8 cellular contexts compared by ENCODE assay signal in the genomic region with DNA sequence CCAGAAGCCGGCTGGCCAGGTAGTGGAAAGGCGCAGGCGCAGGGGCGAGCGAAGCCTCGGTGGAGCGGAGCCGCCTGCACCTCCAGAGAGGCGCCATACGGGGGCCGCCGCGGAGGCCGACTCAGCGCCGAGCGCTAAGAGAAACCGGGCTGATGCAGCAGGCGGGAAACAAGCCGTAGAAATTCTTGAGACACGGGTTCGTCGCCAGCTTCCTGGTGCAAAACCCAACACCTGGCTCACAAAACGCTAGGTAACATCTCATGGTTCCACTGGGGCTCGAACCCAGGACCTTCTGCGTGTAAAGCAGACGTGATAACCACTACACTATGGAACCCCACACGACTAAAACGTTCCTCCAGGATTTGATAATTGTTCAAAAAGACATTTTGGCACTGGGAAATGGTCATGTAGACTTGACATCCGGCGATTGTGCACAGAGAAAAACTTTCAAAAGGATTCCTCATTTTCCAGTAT. TPM values are rescaled to one million over a fixed set of nuclear protein-coding genes. Genes with fewer than 3 reads are reported as not detected.
DNase-seq lines count a peak whose midpoint lies in the region; ATAC-seq, FAIRE-seq and TF ChIP-seq lines count a peak whose summit lies in the region.

No MANE protein-coding gene starts in this region.

- CTCF ChIA-PET in OCI-LY7 (lab: Charles Lee; ENCODE audit: unreplicated experiment) = interaction anchor here (0.6 to 2.0 kb wide), 2 partner anchors 10 to 212 kb away, joined by 4 to 8 read pairs; no protein-coding TSS in a partner anchor

- DNase-seq in D721Med (ENCODE audit: insufficient read length, low spot score) (no peak), OCI-LY7 (ENCODE audit: low spot score) (peak; percentile 95), activated T-cell treated with anti-CD3 and anti-CD28 coated beads for 24 hours (ENCODE audit: low read depth) (peak; percentile 89)
- peak; percentile 94 for DNase-seq in stimulated activated CD8-positive, alpha-beta memory T cell treated with anti-CD3 and anti-CD28 coated beads, Interleukin-4, amount 100 ng/mL, for 48 hours

- H3K36me3 ChIP-seq in HUES64 (ENCODE audit: insufficient read depth, low read length) = no peaks in the 10 kb centered on the region
- no peaks in the 10 kb centered on the region for H3K36me3 ChIP-seq in OCI-LY7 (ENCODE audit: insufficient read depth, low read length)
- no peaks in the 10 kb centered on the region for H3K36me3 ChIP-seq in esophagus (ENCODE audit: control insufficient read depth in 2 of 2, insufficient read depth in 2 of 2, low read length in 1 of 2)
- H3K36me3 ChIP-seq in mucosa of stomach (ENCODE audit: control insufficient read depth, insufficient read depth, low read length) = no peaks in the 10 kb centered on the region

- POLR2A ChIA-PET in OCI-LY7 (lab: Charles Lee) = interaction anchor here (0.6 to 2.4 kb wide), 6 partner anchors 10 to 272 kb away, joined by 3 to 14 read pairs (median 6); a partner anchor contains a TSS

- under 1% methylated on average over 31 of the region's 31 CpGs for WGBS in HUES64
- 1% methylated on average over 31 of the region's 31 CpGs for WGBS in esophagus, 2 donors

- intact Hi-C loops in OCI-LY7 (cut with micrococcal nuclease; ENCODE audit: unreplicated experiment) = loop anchor here (1.0 to 5.0 kb wide), 5 partner anchors 66 to 972 kb away; a partner anchor contains a TSS

- H4K20me1 ChIP-seq in OCI-LY7 (ENCODE audit: insufficient read depth, low read length) = no peaks in the 10 kb centered on the region

- peaks cover 10% of the 10 kb centered on the region; the same call in 1 of the 2 replicates for H3K4me1 ChIP-seq in HUES64 (ENCODE audit: insufficient read depth, low read length)
- peaks cover 24% of the 10 kb centered on the region for H3K4me1 ChIP-seq in OCI-LY7 (ENCODE audit: insufficient read depth, low read length, poor library complexity, severe bottlenecking)
- H3K4me1 ChIP-seq in esophagus (ENCODE audit: control insufficient read depth in 2 of 2, insufficient read depth in 2 of 2, low read length in 1 of 2) = no peaks in the 10 kb centered on the region
- H3K4me1 ChIP-seq in mucosa of stomach (ENCODE audit: control insufficient read depth, insufficient read depth, low read length) = peaks cover 12% of the 10 kb centered on the region

- H3K9ac ChIP-seq in HUES64 (ENCODE audit: low read depth, low read length) (peak overlapping the region; percentile 60; the same call in 1 of the 2 replicates), mucosa of stomach (ENCODE audit: low read length) (peak overlapping the region; percentile 42)

- no peak for FAIRE-seq in D721Med (lab: Jason Lieb, UNC)

- no peaks in the 10 kb centered on the region for H3K9me2 ChIP-seq in OCI-LY7 (ENCODE audit: insufficient read depth, low read length)

- H3K9me3 ChIP-seq in HUES64 (ENCODE audit: insufficient read depth, low read depth, low read length) = no peaks in the 10 kb centered on the region
- no peaks in the 10 kb centered on the region for H3K9me3 ChIP-seq in OCI-LY7 (ENCODE audit: low read length)
- no peaks in the 10 kb centered on the region for H3K9me3 ChIP-seq in esophagus (ENCODE audit: control insufficient read depth in 2 of 2, insufficient read depth in 1 of 2, low read depth in 1 of 2, low read length in 1 of 2)
- H3K9me3 ChIP-seq in mucosa of stomach (ENCODE audit: control insufficient read depth, low read length) = no peaks in the 10 kb centered on the region

- peak overlapping the region; percentile 99 for H2AFZ ChIP-seq in OCI-LY7 (ENCODE audit: low read length)

- peak overlapping the region; percentile 87 for H3K4me2 ChIP-seq in OCI-LY7 (ENCODE audit: low read length)

- ATAC-seq in GM21515 (IDR thresholded peaks at IDR 0.05; ENCODE audit: unreplicated experiment) = peak; percentile 87

- TF ChIP-seq CTCF in D721Med (IDR thresholded peaks at IDR 0.05; ENCODE audit: insufficient read depth, missing control alignments) (peak; percentile 25), OCI-LY7 (conservative IDR thresholded peaks at IDR 0.05; ENCODE audit: low read length) (peak; percentile 65)

- no TSS peak for BruUV-seq in OCI-LY7 (replicated peaks; lab: Mats Ljungman, UMichigan)

- H3K27me3 ChIP-seq in HUES64 (ENCODE audit: insufficient read depth, low read length) = no peaks in the 10 kb centered on the region
- no peaks in the 10 kb centered on the region for H3K27me3 ChIP-seq in esophagus (ENCODE audit: control insufficient read depth in 1 of 2, insufficient read depth in 2 of 2, low read length in 2 of 2)
- H3K27me3 ChIP-seq in mucosa of stomach (ENCODE audit: control insufficient read depth, insufficient read depth, low read length) = no peaks in the 10 kb centered on the region

- H3K4me3 ChIP-seq in HUES64 (ENCODE audit: low read length) (peak overlapping the region; percentile 73), OCI-LY7 (ENCODE audit: low read depth, low read length, poor library complexity, severe bottlenecking) (peak overlapping the region; percentile 72), esophagus (ENCODE audit: low read depth in 1 of 2, low read length in 2 of 2) (peak overlapping the region; percentile 48 to 58), mucosa of stomach (ENCODE audit: low read length) (peak overlapping the region; percentile 34)

- no peaks in the 10 kb centered on the region for H3K79me2 ChIP-seq in OCI-LY7 (ENCODE audit: insufficient read depth, low read depth, low read length)

- H3K27ac ChIP-seq in HUES64 (ENCODE audit: low read depth, low read length) = peak overlapping the region; percentile 73; the same call in 1 of the 2 replicates
- H3K27ac ChIP-seq in OCI-LY7 (ENCODE audit: low read depth, low read length, poor library complexity, severe bottlenecking) = peak overlapping the region; percentile 91
- peak overlapping the region; percentile 84 to 94 for H3K27ac ChIP-seq in esophagus (ENCODE audit: low read depth in 2 of 2, low read length in 1 of 2)

RNA-seq across cellular contexts. Expression of a gene that starts 39.1 kb away (rescaled TPM):
- polyA plus RNA-seq in HUES64 (2013, experiment 1 of 2) = not detected
- not detected for polyA plus RNA-seq in HUES64 (2013, experiment 2 of 2)
- total RNA-seq in OCI-LY7 (2014; rRNA removed; shearing (Covaris generic)) = not detected in 2 replicates
- not detected in 2 replicates for total RNA-seq in OCI-LY7 (2022)
- polyA plus RNA-seq in esophagus = not detected

RNA-seq across cellular contexts. Expression of a gene that starts 47.0 kb away (rescaled TPM):
- not detected for polyA plus RNA-seq in HUES64 (2013, experiment 1 of 2)
- polyA plus RNA-seq in HUES64 (2013, experiment 2 of 2) = not detected
- total RNA-seq in OCI-LY7 (2014; rRNA removed; shearing (Covaris generic)) = not detected in 2 replicates
- total RNA-seq in OCI-LY7 (2022) = not detected in 2 replicates
- not detected for polyA plus RNA-seq in esophagus
